Comparison of ENCODE assay signal across 32 cellular contexts in the genomic region with DNA sequence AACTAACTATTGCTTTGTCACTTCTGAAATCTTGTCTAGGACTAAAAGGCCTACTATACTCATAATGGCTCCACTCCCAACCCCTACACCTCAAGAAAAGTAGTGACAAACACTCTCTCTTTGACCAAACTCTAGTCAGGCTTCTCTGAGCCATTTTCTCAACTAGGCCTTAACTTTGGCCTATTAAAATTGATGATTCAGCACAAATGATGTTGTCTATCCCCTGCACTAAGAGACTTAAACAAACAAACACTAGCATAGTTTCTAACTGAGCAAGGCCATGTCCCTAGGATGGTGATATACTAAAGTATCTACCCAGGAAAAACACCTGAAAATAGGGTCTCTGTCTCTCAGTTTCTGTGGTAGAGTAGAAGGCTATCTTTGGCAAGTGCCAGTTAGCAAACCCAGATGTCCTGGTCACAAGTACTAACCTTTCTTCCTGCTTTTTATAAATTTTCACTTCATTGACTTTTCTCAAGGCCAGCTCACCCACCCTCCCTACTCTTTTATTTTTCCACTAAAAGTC.
"Had no signal": no experiment of that assay in that cellular context is flagged by ENCODE, and none has a peak within 500 bp of the region (broad histone marks: within the 10 kb centered on the region; RNA-seq: fewer than 3 reads in every experiment).

No MANE protein-coding gene starts in this region.

- H3K27me3 ChIP-seq: brain microvascular endothelial cell, gastroesophageal sphincter, neutrophil, ovary, uterus had no signal

- H3K9me3 ChIP-seq: neutrophil, ovary, uterus had no signal

- H3K27ac ChIP-seq: brain microvascular endothelial cell, coronary artery, dorsolateral prefrontal cortex, gastroesophageal sphincter, neutrophil, ovary, uterus, WERI-Rb-1 had no signal

- ATAC-seq: activated CD4-positive, CD25-positive, alpha-beta regulatory T cell treated with anti-CD3 and anti-CD28 coated beads, Interleukin-2, amount 50 U/mL, for 24 hours; gastroesophageal sphincter; left colon; stimulated activated memory B cell treated with anti-CD40 and anti-IgM and Interleukin-4, amounts not matched to agents 10 μg/mL and 1 μg/mL and 100 μg/mL, for 72 hours; stimulated activated naive CD8-positive, alpha-beta T cell treated with anti-CD3 and anti-CD28 coated beads, Interleukin-15, amount 100 ng/mL, for 72 hours had no signal

- H3K4me3 ChIP-seq: coronary artery, dorsolateral prefrontal cortex, gastroesophageal sphincter, ovary, smooth muscle cell, uterus had no signal

- H3K4me1 ChIP-seq: uterus had no signal

- DNase-seq: activated CD4-positive, alpha-beta T cell treated with anti-CD3 and anti-CD28 coated beads for 48 hours; activated CD4-positive, alpha-beta T cell treated with anti-CD3 and anti-CD28 coated beads, Interleukin-2, amount 50 U/mL, for 48 hours; activated CD8-positive, alpha-beta memory T cell treated with anti-CD3 and anti-CD28 coated beads for 24 hours; activated gamma-delta T cell; activated naive CD4-positive, alpha-beta T cell treated with anti-CD3 and anti-CD28 coated beads, Interleukin-2, amount 50 U/mL, for 16 hours; activated T-cell treated with anti-CD3 and anti-CD28 coated beads, Interleukin-2, amount 50 U/mL, for 24 hours; amniotic stem cell; brain microvascular endothelial cell; dorsolateral prefrontal cortex; effector memory CD4-positive, alpha-beta T cell; head of caudate nucleus; hippocampal formation; immature natural killer cell; kidney; left colon; mammary epithelial cell; naive B cell; nephron progenitor cell; ovary; stimulated activated CD4-positive, alpha-beta T cell treated with anti-CD3 and anti-CD28 coated beads, Interleukin-1b, Interleukin-23, amount 100 ng/mL, for 48 hours; stimulated activated CD4-positive, alpha-beta T cell treated with anti-CD3 and anti-CD28 coated beads, Interleukin-4, amount 100 ng/mL, for 4 hours; stimulated activated CD8-positive, alpha-beta memory T cell treated with anti-CD3 and anti-CD28 coated beads, Interleukin-4, amount 100 ng/mL, for 48 hours; stimulated activated naive CD8-positive, alpha-beta T cell treated with anti-CD3 and anti-CD28 coated beads, Interleukin-15, amount 100 ng/mL, for 72 hours; substantia nigra; uterus; WERI-Rb-1 had no signal

- H3K4me2 ChIP-seq: smooth muscle cell had no signal

- H3K36me3 ChIP-seq: brain microvascular endothelial cell, gastroesophageal sphincter, neutrophil, ovary, uterus, WERI-Rb-1 had no signal
